25 cellular contexts compared by ENCODE assay signal in genomic region chr5:10875201-10875768, GRCh38.
A peak's percentile ranks its signal among the peaks of the same experiment; 100 is the strongest.
DNase-seq lines count a peak whose midpoint lies in the region; ATAC-seq and TF ChIP-seq lines count a peak whose summit lies in the region.
"Had no signal": no experiment of that assay in that cellular context is flagged by ENCODE, and none has a peak within 500 bp of the region (broad histone marks: within the 10 kb centered on the region; RNA-seq: fewer than 3 reads in every experiment).

No MANE protein-coding gene starts in this region.

- no peaks in the 10 kb centered on the region for H3K9me3 ChIP-seq in gastrocnemius medialis
- H3K9me3 ChIP-seq: BE2C, ovary, SJSA1 had no signal

- peaks cover 43% of the 10 kb centered on the region for H3K4me1 Mint-ChIP-seq in mesothelial cell of epicardium
- H3K4me1 Mint-ChIP-seq: activated CD4-positive, alpha-beta memory T cell treated with anti-CD3 and anti-CD28 coated beads, Interleukin-2, amount 10 ng/mL, durations not matched to agents 7 days and 5 days; activated naive CD8-positive, alpha-beta T cell treated with anti-CD3 and anti-CD28 coated beads, Interleukin-2, amount 10 ng/mL, durations not matched to agents 7 days and 5 days had no signal

- in situ Hi-C loops in gastrocnemius medialis (cut with MboI; ENCODE audit: low sequenced_read_pairs in 4 of 4): no loop called here

- no peak for TF ChIP-seq POLR2A in gastrocnemius medialis (IDR thresholded peaks at IDR 0.05)

- no peaks in the 10 kb centered on the region for H3K36me3 Mint-ChIP-seq in mesothelial cell of epicardium
- H3K36me3 Mint-ChIP-seq: activated naive CD8-positive, alpha-beta T cell treated with anti-CD3 and anti-CD28 coated beads, Interleukin-2, amount 10 ng/mL, durations not matched to agents 7 days and 5 days had no signal

- H3K4me3 ChIP-seq in gastrocnemius medialis: no peak overlapping the region
- H3K4me3 ChIP-seq: ovary, SJSA1 had no signal

- peaks cover 42% of the 10 kb centered on the region for H3K27me3 Mint-ChIP-seq in mesothelial cell of epicardium (ENCODE audit: low read depth)

- H3K36me3 ChIP-seq in gastrocnemius medialis: no peaks in the 10 kb centered on the region
- H3K36me3 ChIP-seq: BE2C, ovary, SJSA1 had no signal

- peak overlapping the region; percentile 76 for H3K27ac Mint-ChIP-seq in mesothelial cell of epicardium
- H3K27ac Mint-ChIP-seq: activated CD4-positive, alpha-beta memory T cell treated with anti-CD3 and anti-CD28 coated beads, Interleukin-2, amount 10 ng/mL, durations not matched to agents 7 days and 5 days; activated naive CD8-positive, alpha-beta T cell treated with anti-CD3 and anti-CD28 coated beads, Interleukin-2, amount 10 ng/mL, durations not matched to agents 7 days and 5 days had no signal

- DNase-seq in ELR (ENCODE audit: low read depth) (peak; percentile 72), M059J (ENCODE audit: low read depth) (peak; percentile 93), amniotic epithelial cell (ENCODE audit: low read depth) (peak; percentile 63), mesothelial cell of epicardium (ENCODE audit: low spot score in 2 of 2, unreplicated experiment in 2 of 2) (no peak), NCI-H82 (lab: John Stamatoyannopoulos, UW) (no peak), gastrocnemius medialis (no peak)
- DNase-seq in effector CD8-positive, alpha-beta T cell (lab: John Stamatoyannopoulos, UW): no peak
- DNase-seq: activated CD4-positive, alpha-beta memory T cell treated with anti-CD3 and anti-CD28 coated beads, Interleukin-2, amount 10 ng/mL, durations not matched to agents 7 days and 5 days; activated effector memory CD4-positive, alpha-beta T cell treated with anti-CD3 and anti-CD28 coated beads, Interleukin-2, amount 50 U/mL, for 16 hours; activated naive CD8-positive, alpha-beta T cell treated with anti-CD3 and anti-CD28 coated beads, Interleukin-2, amount 10 ng/mL, durations not matched to agents 7 days and 5 days; BE2C; islet precursor cell; NCI-H1105 treated with DMSO at 0.1 percent for 48 hours; NCI-H1930; NK-92 treated with Interleukin-12 subunit alpha and Interleukin-12 subunit beta, amount 100 ng/mL, for 24 hours; ovary; retina; stimulated activated CD4-positive, alpha-beta T cell treated with anti-CD3 and anti-CD28 coated beads, Interleukin-2, amount 100 ng/mL, for 24 hours; trophoblast cell had no signal

- peaks cover 9% of the 10 kb centered on the region for H3K9me3 Mint-ChIP-seq in mesothelial cell of epicardium
- H3K9me3 Mint-ChIP-seq: activated CD4-positive, alpha-beta memory T cell treated with anti-CD3 and anti-CD28 coated beads, Interleukin-2, amount 10 ng/mL, durations not matched to agents 7 days and 5 days; activated naive CD8-positive, alpha-beta T cell treated with anti-CD3 and anti-CD28 coated beads, Interleukin-2, amount 10 ng/mL, durations not matched to agents 7 days and 5 days had no signal

- peaks cover 0 to 9% (median 0%) of the 10 kb centered on the region in 3 donors for H3K27me3 ChIP-seq in gastrocnemius medialis
- H3K27me3 ChIP-seq: ovary, SJSA1 had no signal

- no peak overlapping the region for H3K27ac ChIP-seq in gastrocnemius medialis
- H3K27ac ChIP-seq: HL-60, ovary, SJSA1 had no signal

- no peak overlapping the region for H3K4me3 Mint-ChIP-seq in mesothelial cell of epicardium
- H3K4me3 Mint-ChIP-seq: activated CD4-positive, alpha-beta memory T cell treated with anti-CD3 and anti-CD28 coated beads, Interleukin-2, amount 10 ng/mL, durations not matched to agents 7 days and 5 days; activated naive CD8-positive, alpha-beta T cell treated with anti-CD3 and anti-CD28 coated beads, Interleukin-2, amount 10 ng/mL, durations not matched to agents 7 days and 5 days; nephron had no signal

- ATAC-seq in gastrocnemius medialis: no peak
- ATAC-seq in HG03432 (IDR thresholded peaks at IDR 0.05; ENCODE audit: unreplicated experiment): no peak
- ATAC-seq: activated CD4-positive, CD25-positive, alpha-beta regulatory T cell treated with anti-CD3 and anti-CD28 coated beads, Interleukin-2, amount 50 U/mL, for 24 hours; Panc1 had no signal

- intact Hi-C loops in gastrocnemius medialis (cut with DNase I; ENCODE audit: low total_unique reads): no loop called here

- TF ChIP-seq CTCF in mesothelial cell of epicardium (IDR thresholded peaks at IDR 0.05; ENCODE audit: unreplicated experiment): no peak
- no peak for TF ChIP-seq CTCF in gastrocnemius medialis (IDR thresholded peaks at IDR 0.05 in 4 of 5, conservative IDR thresholded peaks at IDR 0.05 in 1 of 5)

- H3K4me1 ChIP-seq in gastrocnemius medialis: no peaks in the 10 kb centered on the region
- H3K4me1 ChIP-seq: BE2C had no signal

Comparison
In these comparisons a context has a peak if more than half of its experiments do, and no peak if none do; other contexts are left out.
1. DNase-seq: peak in ELR (single experiment), M059J (single experiment) and amniotic epithelial cell (single experiment); none in mesothelial cell of epicardium (0 of 2), NCI-H82 (single experiment), gastrocnemius medialis (0 of 2) and effector CD8-positive, alpha-beta T cell (single experiment).